8 cellular contexts compared by ENCODE assay signal in the genomic region with DNA sequence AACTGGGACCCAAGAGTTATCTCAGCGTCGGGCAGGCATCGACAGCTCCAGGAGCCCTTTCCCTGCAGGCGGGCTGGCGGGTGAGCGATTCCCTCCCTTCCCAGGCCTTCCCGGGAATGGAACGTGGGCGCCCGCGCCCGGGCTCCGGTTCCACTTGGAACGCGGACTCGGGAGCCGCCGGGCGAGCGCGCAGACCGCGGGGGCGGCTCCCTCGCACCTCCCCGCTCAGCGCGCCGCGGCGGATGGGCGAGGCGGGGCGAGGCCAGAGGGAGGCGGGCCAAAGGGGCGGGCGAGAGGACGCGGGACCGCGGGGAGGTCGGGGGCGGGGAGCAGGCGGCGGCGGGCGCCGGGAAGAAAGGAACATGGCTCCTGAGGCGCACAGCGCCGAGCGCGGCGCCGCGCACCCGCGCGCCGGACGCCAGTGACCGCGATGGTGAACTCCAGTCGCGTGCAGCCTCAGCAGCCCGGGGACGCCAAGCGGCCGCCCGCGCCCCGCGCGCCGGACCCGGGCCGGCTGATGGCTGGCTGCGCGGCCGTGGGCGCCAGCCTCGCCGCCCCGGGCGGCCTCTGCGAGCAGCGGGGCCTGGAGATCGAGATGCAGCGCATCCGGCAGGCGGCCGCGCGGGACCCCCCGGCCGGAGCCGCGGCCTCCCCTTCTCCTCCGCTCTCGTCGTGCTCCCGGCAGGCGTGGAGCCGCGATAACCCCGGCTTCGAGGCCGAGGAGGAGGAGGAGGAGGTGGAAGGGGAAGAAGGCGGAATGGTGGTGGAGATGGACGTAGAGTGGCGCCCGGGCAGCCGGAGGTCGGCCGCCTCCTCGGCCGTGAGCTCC. TPM values are rescaled to one million over a fixed set of nuclear protein-coding genes. Genes with fewer than 3 reads are reported as not detected.
A peak's percentile ranks its signal among the peaks of the same experiment; 100 is the strongest.
DNase-seq lines count a peak whose midpoint lies in the region; ATAC-seq and TF ChIP-seq lines count a peak whose summit lies in the region.

Gene PKD2, plus strand, starts transcription at position 332 of the 829 bp plus-strand sequence. Its CDS starts 99 bp downstream, at position 431.

- H3K27me3 ChIP-seq in ovary (no peaks in the 10 kb centered on the region), thymus (ENCODE audit: control insufficient read depth, insufficient read depth) (no peaks in the 10 kb centered on the region)

- TF ChIP-seq POLR2A in ovary (IDR thresholded peaks at IDR 0.05): peak; percentile 57

- H3K36me3 ChIP-seq in ovary: no peaks in the 10 kb centered on the region
- no peaks in the 10 kb centered on the region for H3K36me3 ChIP-seq in thymus (ENCODE audit: control insufficient read depth, insufficient read depth)

- H3K9me3 Mint-ChIP-seq in activated naive CD4-positive, alpha-beta T cell treated with anti-CD3 and anti-CD28 coated beads, Interleukin-2, amount 50 U/mL, for 72 hours: no peaks in the 10 kb centered on the region
- H3K9me3 Mint-ChIP-seq in glutamatergic neuron (ENCODE audit: unreplicated experiment): peaks cover 14% of the 10 kb centered on the region

- H3K27ac ChIP-seq in ovary (peak within 1 kb of the TSS; percentile 84 to 86), thymus (ENCODE audit: low read depth) (peak within 1 kb of the TSS; percentile 42)

- peaks cover 1% of the 10 kb centered on the region for H3K4me1 ChIP-seq in ovary (ENCODE audit: insufficient read depth)
- peaks cover 4% of the 10 kb centered on the region for H3K4me1 ChIP-seq in thymus (ENCODE audit: control insufficient read depth, insufficient read depth, low read length)

- H3K4me3 ChIP-seq in ovary: peak within 1 kb of the TSS; percentile 94
- H3K4me3 ChIP-seq in thymus (ENCODE audit: low read length): peak within 1 kb of the TSS; percentile 92

- no peak for TF ChIP-seq RAD21 in Ishikawa (IDR thresholded peaks at IDR 0.05; ENCODE audit: low read depth)

- 0 to 1% (median 1%) methylated on average over 60 to 117 of the region's 117 CpGs for WGBS in ovary, 3 donors
- under 1% methylated on average over 113 of the region's 117 CpGs for WGBS in thymus

- ATAC-seq in GM21576 (IDR thresholded peaks at IDR 0.05; ENCODE audit: unreplicated experiment): peak; percentile 84
- ATAC-seq in SK-N-SH treated with all-trans-retinoic acid at 6 μM for 48 hours: peak; percentile 89
- ATAC-seq in activated naive CD4-positive, alpha-beta T cell treated with anti-CD3 and anti-CD28 coated beads, Interleukin-2, amount 50 U/mL, for 72 hours: peak; percentile 88 to 97

- DNase-seq in EH (ENCODE audit: low read depth) (peak; percentile 85), glutamatergic neuron (peak; percentile 87), ovary (peak; percentile 87 to 93 (median 90))
- DNase-seq in activated naive CD4-positive, alpha-beta T cell treated with anti-CD3 and anti-CD28 coated beads, Interleukin-2, amount 50 U/mL, for 72 hours (ENCODE audit: low spot score in 2 of 2): peak; percentile 76 to 80

- peaks cover 5 to 20% of the 10 kb centered on the region in 2 donors for H3K36me3 Mint-ChIP-seq in activated naive CD4-positive, alpha-beta T cell treated with anti-CD3 and anti-CD28 coated beads, Interleukin-2, amount 50 U/mL, for 72 hours
- peaks cover 7% of the 10 kb centered on the region for H3K36me3 Mint-ChIP-seq in glutamatergic neuron (ENCODE audit: unreplicated experiment)

- peak within 1 kb of the TSS; percentile 91 for H3K4me3 Mint-ChIP-seq in glutamatergic neuron (ENCODE audit: unreplicated experiment)

- intact Hi-C loops in ovary (cut with DNase I): no loop called here

- H3K9me3 ChIP-seq in ovary (no peaks in the 10 kb centered on the region), thymus (ENCODE audit: control insufficient read depth) (no peaks in the 10 kb centered on the region)

- peak within 1 kb of the TSS; percentile 80 to 96 for H3K27ac Mint-ChIP-seq in activated naive CD4-positive, alpha-beta T cell treated with anti-CD3 and anti-CD28 coated beads, Interleukin-2, amount 50 U/mL, for 72 hours
- H3K27ac Mint-ChIP-seq in glutamatergic neuron (ENCODE audit: unreplicated experiment): peak within 1 kb of the TSS; percentile 91

- peaks cover 11% of the 10 kb centered on the region for H3K4me1 Mint-ChIP-seq in glutamatergic neuron (ENCODE audit: low read depth, unreplicated experiment)

- peaks cover 10% of the 10 kb centered on the region for H3K27me3 Mint-ChIP-seq in glutamatergic neuron (ENCODE audit: unreplicated experiment)

- TF ChIP-seq EP300 in Ishikawa (IDR thresholded peaks at IDR 0.05; ENCODE audit: borderline replicate concordance) (no peak), ovary (IDR thresholded peaks at IDR 0.05) (no peak)

- no peak for TF ChIP-seq CTCF in glutamatergic neuron (IDR thresholded peaks at IDR 0.05; ENCODE audit: partially characterized antibody, unreplicated experiment)
- peak in 1 of 3 donors; percentile 16 for TF ChIP-seq CTCF in ovary (IDR thresholded peaks at IDR 0.05)

TF ChIP-seq in Ishikawa, 13 proteins besides CTCF, POLR2A, EP300 and RAD21 (continues in another document):
- TF ChIP-seq EGR1 (IDR thresholded peaks at IDR 0.05): peak; percentile 67; the same call in 1 of the 2 replicates
- no peak for TF ChIP-seq CEBPB (IDR thresholded peaks at IDR 0.05)
- no peak for TF ChIP-seq NFIC (IDR thresholded peaks at IDR 0.05)
- no peak for TF ChIP-seq TCF12 (IDR thresholded peaks at IDR 0.05; ENCODE audit: low read depth)
- TF ChIP-seq FOXM1 (IDR thresholded peaks at IDR 0.05; ENCODE audit: borderline replicate concordance, low read depth): no peak
- TF ChIP-seq MAX (IDR thresholded peaks at IDR 0.05): peak; percentile 49; the same call in 1 of the 2 replicates
- TF ChIP-seq TEAD4 (IDR thresholded peaks at IDR 0.05): no peak
- TF ChIP-seq ZBTB7A (IDR thresholded peaks at IDR 0.05; ENCODE audit: low read depth): no peak; the same call in 1 of the 2 replicates

TF ChIP-seq in SK-N-SH treated with all-trans-retinoic acid at 6 μM for 48 hours, 23 proteins besides CTCF, POLR2A, EP300 and RAD21 (continues in another document):
- TF ChIP-seq GLIS3 (CRISPR knock-in tag; IDR thresholded peaks at IDR 0.05): no peak
- TF ChIP-seq CSRNP3 (CRISPR knock-in tag; IDR thresholded peaks at IDR 0.05): no peak
- TF ChIP-seq, protein P1, sequence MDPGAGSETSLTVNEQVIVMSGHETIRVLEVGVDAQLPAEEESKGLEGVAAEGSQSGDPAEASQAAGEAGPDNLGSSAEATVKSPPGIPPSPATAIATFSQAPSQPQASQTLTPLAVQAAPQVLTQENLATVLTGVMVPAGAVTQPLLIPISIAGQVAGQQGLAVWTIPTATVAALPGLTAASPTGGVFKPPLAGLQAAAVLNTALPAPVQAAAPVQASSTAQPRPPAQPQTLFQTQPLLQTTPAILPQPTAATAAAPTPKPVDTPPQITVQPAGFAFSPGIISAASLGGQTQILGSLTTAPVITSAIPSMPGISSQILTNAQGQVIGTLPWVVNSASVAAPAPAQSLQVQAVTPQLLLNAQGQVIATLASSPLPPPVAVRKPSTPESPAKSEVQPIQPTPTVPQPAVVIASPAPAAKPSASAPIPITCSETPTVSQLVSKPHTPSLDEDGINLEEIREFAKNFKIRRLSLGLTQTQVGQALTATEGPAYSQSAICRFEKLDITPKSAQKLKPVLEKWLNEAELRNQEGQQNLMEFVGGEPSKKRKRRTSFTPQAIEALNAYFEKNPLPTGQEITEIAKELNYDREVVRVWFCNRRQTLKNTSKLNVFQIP (CRISPR knock-in tag; IDR thresholded peaks at IDR 0.05; ENCODE audit: borderline replicate concordance, low read depth): no peak
- TF ChIP-seq RARB (CRISPR knock-in tag; IDR thresholded peaks at IDR 0.05): no peak
- no peak for TF ChIP-seq SNAI2 (CRISPR knock-in tag; IDR thresholded peaks at IDR 0.05)
- no peak for TF ChIP-seq ESRRG (CRISPR knock-in tag; IDR thresholded peaks at IDR 0.05)
- TF ChIP-seq TCF4 (CRISPR knock-in tag; IDR thresholded peaks at IDR 0.05; ENCODE audit: borderline replicate concordance): no peak
- TF ChIP-seq BACH2 (CRISPR knock-in tag; IDR thresholded peaks at IDR 0.05; ENCODE audit: borderline replicate concordance): no peak
- no peak for TF ChIP-seq ZNF70 (CRISPR knock-in tag; IDR thresholded peaks at IDR 0.05)
- TF ChIP-seq OSR1 (CRISPR knock-in tag; IDR thresholded peaks at IDR 0.05): no peak
- no peak for TF ChIP-seq ISL1 (CRISPR knock-in tag; IDR thresholded peaks at IDR 0.05)
- no peak for TF ChIP-seq PATZ1 (CRISPR knock-in tag; IDR thresholded peaks at IDR 0.05; ENCODE audit: borderline replicate concordance)

RNA-seq across cellular contexts. Expression of gene PKD2, which starts in this region (rescaled TPM):
- total RNA-seq in activated naive CD4-positive, alpha-beta T cell treated with anti-CD3 and anti-CD28 coated beads, Interleukin-2, amount 50 U/mL, for 72 hours: 1 to 10 TPM; 2.0 to 7.1 TPM
- total RNA-seq in glutamatergic neuron (ENCODE audit: unreplicated experiment): 20.7 TPM
- 10 to 100 TPM; 43.4 to 66.9 (median 52.5) TPM for total RNA-seq in ovary
- 10 to 100 TPM; 35.7 to 63.5 TPM for polyA plus RNA-seq in ovary
- polyA plus RNA-seq in thymus: 9.9 TPM

Comparison
In these comparisons a context has a peak if more than half of its experiments do, and no peak if none do; other contexts are left out.
1. Peak in every context shown above with its lines: DNase-seq, ATAC-seq, H3K4me3 ChIP-seq and H3K27ac ChIP-seq.